ENCODE assay signal across 11 cellular contexts in the genomic region with DNA sequence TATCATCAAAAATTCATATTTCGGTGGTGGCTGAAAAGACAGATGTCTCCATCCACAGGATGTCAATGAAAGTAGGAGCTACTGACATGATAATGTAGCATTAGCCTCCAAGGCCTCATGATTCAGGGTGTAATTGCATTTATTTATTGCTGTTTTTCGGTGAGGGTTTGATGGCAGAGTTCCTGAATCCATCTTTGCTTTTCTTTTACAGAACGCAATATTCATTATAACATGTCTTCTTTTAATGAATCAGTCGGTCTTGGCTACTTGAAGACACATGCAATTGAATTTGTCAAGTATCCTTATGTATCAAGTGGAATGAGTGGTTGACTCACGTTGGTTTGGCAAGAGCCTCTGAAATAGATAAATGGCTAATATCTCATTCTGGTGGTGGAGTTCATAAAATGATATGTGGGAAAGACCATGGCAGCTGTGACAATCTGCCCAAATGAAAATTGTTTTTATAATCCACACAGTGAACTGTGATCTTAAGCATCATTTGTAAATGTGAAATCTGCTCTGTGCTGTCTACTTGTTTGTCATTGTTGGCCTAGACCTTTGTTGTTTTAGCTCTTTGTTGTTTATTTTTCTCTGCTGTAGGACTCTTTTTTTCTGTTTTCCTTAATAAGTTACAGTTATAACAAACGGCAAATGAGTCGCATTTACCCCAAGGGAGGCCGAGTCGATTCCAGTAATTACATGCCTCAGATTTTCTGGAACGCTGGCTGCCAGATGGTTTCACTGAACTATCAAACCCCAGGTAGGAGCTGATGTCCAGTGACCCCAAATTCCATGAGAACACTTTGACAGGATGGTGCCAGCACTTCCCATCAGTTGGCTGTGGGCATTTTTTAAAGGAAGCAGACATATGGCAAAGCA.
A peak's percentile ranks its signal among the peaks of the same experiment; 100 is the strongest.
DNase-seq lines count a peak whose midpoint lies in the region; ATAC-seq, FAIRE-seq and TF ChIP-seq lines count a peak whose summit lies in the region.
"Had no signal": no experiment of that assay in that cellular context is flagged by ENCODE, and none has a peak within 500 bp of the region (broad histone marks: within the 10 kb centered on the region; RNA-seq: fewer than 3 reads in every experiment).

No MANE protein-coding gene starts in this region.

- H3K4me3 Mint-ChIP-seq in CD14-positive monocyte (no peak overlapping the region), astrocyte (ENCODE audit: unreplicated experiment) (no peak overlapping the region), endodermal cell (no peak overlapping the region)
- H3K4me3 Mint-ChIP-seq: naive thymus-derived CD8-positive, alpha-beta T cell had no signal

- intact Hi-C loops in CD14-positive monocyte (cut with micrococcal nuclease) (loop anchor here (1.0 to 10.0 kb wide), 3 partner anchors 200 to 506 kb away; no protein-coding TSS in a partner anchor), left lung (cut with DNase I) (loop anchor here in 1 of 2 donors (5.0 kb wide), 1 partner anchor 204 kb away; no protein-coding TSS in a partner anchor)

- H3K27ac ChIP-seq in astrocyte (ENCODE audit: low read depth, low read length) (peak overlapping the region; percentile 68), left lung (no peak overlapping the region), endodermal cell (ENCODE audit: low read depth, low read length) (no peak overlapping the region)
- H3K27ac ChIP-seq: heart left ventricle, transverse colon had no signal

- H3K27me3 ChIP-seq in astrocyte (ENCODE audit: insufficient read depth, low read length) (no peaks in the 10 kb centered on the region), left lung (no peaks in the 10 kb centered on the region), endodermal cell (ENCODE audit: control insufficient read depth, insufficient read depth, low read length, poor library complexity, severe bottlenecking) (no peaks in the 10 kb centered on the region)
- H3K27me3 ChIP-seq: heart left ventricle, transverse colon had no signal

- H3K4me3 ChIP-seq in astrocyte (ENCODE audit: insufficient read depth, low read depth, low read length), result no peak overlapping the region
- H3K4me3 ChIP-seq in left lung, result no peak overlapping the region
- H3K4me3 ChIP-seq in endodermal cell (ENCODE audit: low read length), result no peak overlapping the region
- H3K4me3 ChIP-seq: heart left ventricle, transverse colon had no signal

- no peaks in the 10 kb centered on the region for H3K9me3 ChIP-seq in astrocyte (ENCODE audit: insufficient read depth, low read depth, low read length)
- no peaks in the 10 kb centered on the region for H3K9me3 ChIP-seq in left lung
- no peaks in the 10 kb centered on the region for H3K9me3 ChIP-seq in endodermal cell (ENCODE audit: control insufficient read depth, low read length)
- H3K9me3 ChIP-seq: heart left ventricle, transverse colon had no signal

- H3K27me3 Mint-ChIP-seq in CD14-positive monocyte (ENCODE audit: low read depth in 3 of 3) (peaks cover 0 to 4% (median 1%) of the 10 kb centered on the region in 3 donors), astrocyte (ENCODE audit: low read depth, unreplicated experiment) (no peaks in the 10 kb centered on the region), endodermal cell (ENCODE audit: insufficient read depth) (no peaks in the 10 kb centered on the region)
- H3K27me3 Mint-ChIP-seq: naive thymus-derived CD8-positive, alpha-beta T cell had no signal

- H3K4me1 Mint-ChIP-seq in CD14-positive monocyte, result no peaks in the 10 kb centered on the region
- H3K4me1 Mint-ChIP-seq in astrocyte (ENCODE audit: low read depth, unreplicated experiment), result peaks cover 20% of the 10 kb centered on the region
- no peaks in the 10 kb centered on the region for H3K4me1 Mint-ChIP-seq in endodermal cell
- H3K4me1 Mint-ChIP-seq: naive thymus-derived CD8-positive, alpha-beta T cell had no signal

- peak; percentile 54 for TF ChIP-seq CTCF in CD14-positive monocyte (IDR thresholded peaks at IDR 0.05)
- TF ChIP-seq CTCF in astrocyte (IDR thresholded peaks at IDR 0.05; ENCODE audit: insufficient read depth, low read depth, low read length), result no peak
- peak in 1 of 2 donors; percentile 2 for TF ChIP-seq CTCF in left lung (IDR thresholded peaks at IDR 0.05)
- no peak for TF ChIP-seq CTCF in endodermal cell (conservative IDR thresholded peaks at IDR 0.05)

- H3K36me3 ChIP-seq in astrocyte (ENCODE audit: insufficient read depth, low read length) (no peaks in the 10 kb centered on the region), left lung (peaks cover 0 to 3% of the 10 kb centered on the region in 2 donors), endodermal cell (ENCODE audit: control insufficient read depth, insufficient read depth, low read length) (no peaks in the 10 kb centered on the region)

- H3K27ac Mint-ChIP-seq in CD14-positive monocyte, result no peak overlapping the region
- peak overlapping the region; percentile 88 for H3K27ac Mint-ChIP-seq in astrocyte (ENCODE audit: unreplicated experiment)
- no peak overlapping the region for H3K27ac Mint-ChIP-seq in endodermal cell
- H3K27ac Mint-ChIP-seq: naive thymus-derived CD8-positive, alpha-beta T cell had no signal

- H3K9ac ChIP-seq in astrocyte (ENCODE audit: low read length) (peak overlapping the region; percentile 33), endodermal cell (ENCODE audit: extremely low read depth, low read length, poor library complexity, severe bottlenecking) (no peak overlapping the region)

- H3K4me2 ChIP-seq in astrocyte (ENCODE audit: low read length), result peak overlapping the region; percentile 55

- H2AFZ ChIP-seq in astrocyte (ENCODE audit: low read depth, low read length), result no peak overlapping the region

- no peaks in the 10 kb centered on the region for H3K79me2 ChIP-seq in astrocyte (ENCODE audit: insufficient read depth, low read length)

- peak; percentile 76 for FAIRE-seq in astrocyte (lab: Jason Lieb, UNC)

- WGBS in endodermal cell (ENCODE audit: insufficient coverage in 1 of 2, insufficient read length in 1 of 2), 2 experiments, result 88 to 91% methylated on average over 9 to 10 of the region's 10 CpGs

- H3K4me1 ChIP-seq in astrocyte (ENCODE audit: insufficient read depth, low read length) (peaks cover 24% of the 10 kb centered on the region), left lung (peaks cover 3 to 4% of the 10 kb centered on the region in 2 donors), endodermal cell (ENCODE audit: control insufficient read depth, insufficient read depth, low read length) (no peaks in the 10 kb centered on the region)
- H3K4me1 ChIP-seq: transverse colon had no signal

- DNase-seq in CD14-positive monocyte (ENCODE audit: low spot score), result no peak
- peak; percentile 94 for DNase-seq in astrocyte (ENCODE audit: low read depth)
- no peak for DNase-seq in left lung
- DNase-seq in NCI-H510A (lab: John Stamatoyannopoulos, UW), result no peak
- no peak for DNase-seq in endodermal cell

- no peaks in the 10 kb centered on the region for H4K20me1 ChIP-seq in astrocyte (ENCODE audit: insufficient read depth, low read length)

- ATAC-seq in HG03095 (IDR thresholded peaks at IDR 0.05; ENCODE audit: unreplicated experiment) (peak; percentile 11), left lung (peak; percentile 62), HG02938 (IDR thresholded peaks at IDR 0.05; ENCODE audit: unreplicated experiment) (no peak), GM21786 (IDR thresholded peaks at IDR 0.05; ENCODE audit: unreplicated experiment) (no peak)
- ATAC-seq: naive thymus-derived CD8-positive, alpha-beta T cell had no signal

- no peaks in the 10 kb centered on the region for H3K9me3 Mint-ChIP-seq in CD14-positive monocyte
- no peaks in the 10 kb centered on the region for H3K9me3 Mint-ChIP-seq in astrocyte (ENCODE audit: unreplicated experiment)
- no peaks in the 10 kb centered on the region for H3K9me3 Mint-ChIP-seq in endodermal cell
- H3K9me3 Mint-ChIP-seq: naive thymus-derived CD8-positive, alpha-beta T cell had no signal

- no peaks in the 10 kb centered on the region for H3K36me3 Mint-ChIP-seq in CD14-positive monocyte
- H3K36me3 Mint-ChIP-seq in astrocyte (ENCODE audit: low read depth, unreplicated experiment), result peaks cover 12% of the 10 kb centered on the region
- H3K36me3 Mint-ChIP-seq in endodermal cell (ENCODE audit: low read depth), result peaks cover 4% of the 10 kb centered on the region
- H3K36me3 Mint-ChIP-seq: naive thymus-derived CD8-positive, alpha-beta T cell had no signal

Comparison
In these comparisons a context has a peak if more than half of its experiments do, and no peak if none do; other contexts are left out.
1. ATAC-seq: peak in HG03095 (single experiment) and left lung (single experiment); none in HG02938 (single experiment) and GM21786 (single experiment).